17 cellular contexts compared by ENCODE assay signal in genomic region chr22:47194476-47195155, GRCh38.
"Had no signal": no experiment of that assay in that cellular context is flagged by ENCODE, and none has a peak within 500 bp of the region (broad histone marks: within the 10 kb centered on the region; RNA-seq: fewer than 3 reads in every experiment).

No MANE protein-coding gene starts in this region.

- DNase-seq: activated CD4-positive, alpha-beta T cell treated with anti-CD3 and anti-CD28 coated beads, Interleukin-2, amount 50 U/mL, for 48 hours; activated CD4-positive, CD25-positive, alpha-beta regulatory T cell treated with anti-CD3 and anti-CD28 coated beads, Interleukin-2, amount 50 U/mL, for 72 hours; activated naive CD4-positive, alpha-beta T cell; activated naive CD8-positive, alpha-beta T cell treated with anti-CD3 and anti-CD28 coated beads, Interleukin-2, amount 10 ng/mL, durations not matched to agents 7 days and 5 days; anterior cingulate cortex; brain microvascular endothelial cell; cerebellar nuclear complex; dermis blood vessel endothelial cell; gastrocnemius medialis; islet precursor cell; occipital lobe; stimulated activated CD4-positive, alpha-beta T cell treated with anti-CD3 and anti-CD28 coated beads, Interleukin-12 subunit alpha, Interleukin-12 subunit beta, amount 100 ng/mL, for 4 hours; stimulated activated naive B cell treated with anti-CD40 and anti-IgM and Interleukin-4, amounts not matched to agents 10 μg/mL and 1 μg/mL and 100 μg/mL, for 72 hours; T1000 had no signal

- ATAC-seq: gastrocnemius medialis; left lung; stimulated activated naive B cell treated with anti-CD40 and anti-IgM and Interleukin-4, amounts not matched to agents 10 μg/mL and 1 μg/mL and 100 μg/mL, for 72 hours; T-cell had no signal

- H3K9me3 ChIP-seq: gastrocnemius medialis, left lung, tibial nerve had no signal

- H3K4me3 ChIP-seq: gastrocnemius medialis, left lung, tibial nerve had no signal

- H3K36me3 ChIP-seq: brain microvascular endothelial cell, gastrocnemius medialis, left lung, tibial nerve had no signal

- H3K27me3 ChIP-seq: brain microvascular endothelial cell, left lung, tibial nerve had no signal

- H3K27ac ChIP-seq: brain microvascular endothelial cell, gastrocnemius medialis, left lung, tibial nerve had no signal

- H3K4me1 ChIP-seq: gastrocnemius medialis, left lung, tibial nerve had no signal
